15 cellular contexts compared by ENCODE assay signal in the genomic region with DNA sequence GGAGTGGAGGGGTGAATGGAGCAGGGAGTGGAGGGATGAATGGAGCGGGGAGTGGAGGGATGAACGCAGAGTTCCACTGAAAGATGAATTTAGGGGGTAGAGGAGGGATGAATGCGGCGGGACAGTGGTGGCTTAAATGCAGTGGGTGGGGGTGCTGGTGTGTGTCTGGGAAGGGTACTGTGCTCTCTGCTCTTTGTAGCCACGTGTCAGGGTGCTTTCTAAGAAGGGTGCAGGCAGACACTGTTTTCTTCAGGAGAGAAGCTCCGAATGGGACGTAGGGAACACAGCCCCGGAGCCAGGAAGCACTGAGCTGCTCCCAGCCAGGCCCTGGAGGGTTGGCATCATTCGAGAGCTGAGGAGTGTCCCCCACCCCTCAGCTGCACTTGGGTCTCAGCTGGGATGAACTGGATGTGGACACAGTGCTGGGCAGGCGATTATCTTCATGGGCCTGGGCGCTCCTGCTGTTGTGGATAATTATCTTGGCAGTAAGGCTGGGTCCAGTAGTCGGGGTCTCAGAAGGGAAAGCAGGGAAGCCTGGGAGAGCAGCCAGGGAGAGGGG. TPM values are rescaled to one million over a fixed set of nuclear protein-coding genes. Genes with fewer than 3 reads are reported as not detected.
DNase-seq lines count a peak whose midpoint lies in the region; ATAC-seq, FAIRE-seq and TF ChIP-seq lines count a peak whose summit lies in the region.
"Had no signal": no experiment of that assay in that cellular context is flagged by ENCODE, and none has a peak within 500 bp of the region (broad histone marks: within the 10 kb centered on the region; RNA-seq: fewer than 3 reads in every experiment).

No MANE protein-coding gene starts in this region.

- no peak overlapping the region for H3K4me3 ChIP-seq in K562
- H3K4me3 ChIP-seq: BLaER1 treated with 17β-estradiol and CSF1 and Interleukin-3, amounts not matched to agents 10 nM and 100 nM; HAP-1 had no signal

- POLR2A ChIA-PET in K562 (lab: Yijun Ruan, JAX), result interaction anchor here (0.6 to 1.2 kb wide), 2 partner anchors 11 to 41 kb away, joined by 3 read pairs; no protein-coding TSS in a partner anchor

- H3K27me3 ChIP-seq in K562 (ENCODE audit: control insufficient read depth in 2 of 2, insufficient read depth in 2 of 2, low read length in 2 of 2), result peaks cover 4 to 26% of the 10 kb centered on the region in 2 experiments; a peak in 3 of 5 replicates

- in situ Hi-C loops in GM13976 (cut with MboI; ENCODE audit: low sequenced_read_pairs, unreplicated experiment) (no loop called here), K562 (cut with MboI) (no loop called here)

- H3K4me1 ChIP-seq in K562 (replicated peaks in 1 of 2; ENCODE audit: control insufficient read depth in 2 of 2, insufficient read depth in 2 of 2, low read length in 2 of 2), result peaks cover 0 to 6% of the 10 kb centered on the region in 2 experiments; a peak in 2 of 5 replicates
- H3K4me1 ChIP-seq: BLaER1 treated with 17β-estradiol and CSF1 and Interleukin-3, amounts not matched to agents 10 nM and 100 nM; HAP-1 had no signal

- no peaks in the 10 kb centered on the region for H4K20me1 ChIP-seq in K562 (replicated peaks; ENCODE audit: control insufficient read depth, insufficient read depth, low read length)

- H3K9ac ChIP-seq in K562 (ENCODE audit: insufficient read depth in 1 of 2, low read depth in 2 of 2, low read length in 2 of 2), result no peak overlapping the region
- H3K9ac ChIP-seq: BLaER1 treated with 17β-estradiol and CSF1 and Interleukin-3, amounts not matched to agents 10 nM and 100 nM had no signal

- CTCF ChIA-PET in K562 (lab: Yijun Ruan, JAX; ENCODE audit: low intra/inter-chr PET ratio), result no interaction called here

- H3K27ac ChIP-seq in K562 (ENCODE audit: extremely low read depth, low read depth, low read length), result no peak overlapping the region
- H3K27ac ChIP-seq: BLaER1 treated with 17β-estradiol and CSF1 and Interleukin-3, amounts not matched to agents 10 nM and 100 nM had no signal

- TF ChIP-seq EP300 in K562 (IDR thresholded peaks at IDR 0.05; ENCODE audit: low read length), result no peak

- no peaks in the 10 kb centered on the region for H3K36me3 ChIP-seq in K562 (ENCODE audit: control insufficient read depth, insufficient read depth, low read length)
- H3K36me3 ChIP-seq: BLaER1 treated with 17β-estradiol and CSF1 and Interleukin-3, amounts not matched to agents 10 nM and 100 nM; HAP-1 had no signal

- TF ChIP-seq RAD21 in K562 (CRISPR knock-in tag; conservative IDR thresholded peaks at IDR 0.05 in 1 of 2, IDR thresholded peaks at IDR 0.05 in 1 of 2), result no peak

- no peak overlapping the region for H2AFZ ChIP-seq in K562 (ENCODE audit: low read depth, low read length)

- intact Hi-C loops in K562 (cut with micrococcal nuclease) (no loop called here), posterior vena cava (cut with DNase I) (no loop called here)

- TF ChIP-seq CTCF in GM13976 (IDR thresholded peaks at IDR 0.05; ENCODE audit: borderline replicate concordance, control extremely low read depth, extremely low read depth, insufficient read depth, missing control alignments) (no peak), K562 (IDR thresholded peaks at IDR 0.05 in 2 of 3, conservative IDR thresholded peaks at IDR 0.05 in 1 of 3; ENCODE audit: insufficient read depth in 2 of 3, low read depth in 1 of 3, low read length in 3 of 3) (no peak)

- WGBS in K562 (ENCODE audit: insufficient coverage, low coverage, missing lambda C conversion rate), result 8% methylated on average over 6 of the region's 12 CpGs

- no TSS peak for BruUV-seq in K562 (replicated peaks; lab: Mats Ljungman, UMichigan)

- no peaks in the 10 kb centered on the region for H3K9me1 ChIP-seq in K562 (ENCODE audit: control insufficient read depth, insufficient read depth, low read length)

- no peak for TF ChIP-seq POLR2A in K562 (conservative IDR thresholded peaks at IDR 0.05)

- DNase-seq in AG20443 (ENCODE audit: low spot score) (peak; percentile 6), GM13976 (ENCODE audit: low spot score) (peak; percentile 18), K562 (ENCODE audit: extremely low read depth in 1 of 4, low spot score in 3 of 4) (no peak), posterior vena cava (ENCODE audit: low spot score) (peak; percentile 66), iPS-NIHi7 (ENCODE audit: extremely low spot score) (no peak), KG1 (lab: John Stamatoyannopoulos, UW) (no peak)
- no peak for DNase-seq in activated CD4-positive, alpha-beta T cell treated with anti-CD3 and anti-CD28 coated beads, Interleukin-2, amount 50 U/mL, for 48 hours
- DNase-seq: NCI-H1417, NCI-H2081, NCI-H226, NCI-H526 treated with DMSO at 0.1 percent for 48 hours, SIG-M5 had no signal

- no peak for FAIRE-seq in K562 (lab: Jason Lieb, UNC)
- FAIRE-seq: RCC 7860 had no signal

- peak; percentile 27; the same call in 2 of the 3 replicates for ATAC-seq in K562

- H3K4me2 ChIP-seq in K562 (ENCODE audit: insufficient read depth, low read length), result no peak overlapping the region
- H3K4me2 ChIP-seq: BLaER1 treated with 17β-estradiol and CSF1 and Interleukin-3, amounts not matched to agents 10 nM and 100 nM had no signal

- no peaks in the 10 kb centered on the region for H3K9me3 ChIP-seq in K562 (replicated peaks; ENCODE audit: control insufficient read depth, insufficient read depth, low read depth, low read length)
- H3K9me3 ChIP-seq: HAP-1 had no signal

- no peaks in the 10 kb centered on the region for H3K79me2 ChIP-seq in K562 (ENCODE audit: control insufficient read depth, insufficient read depth, low read length)

TF ChIP-seq in K562, 482 proteins besides CTCF, POLR2A, EP300 and RAD21:
- no peak for TF ChIP-seq SMARCE1 (IDR thresholded peaks at IDR 0.05)
- no peak for TF ChIP-seq SMARCA4 (IDR thresholded peaks at IDR 0.05)
- no peak for TF ChIP-seq CREBBP (IDR thresholded peaks at IDR 0.05; ENCODE audit: low read depth, low read length)
- TF ChIP-seq MCM7 (IDR thresholded peaks at IDR 0.05), result no peak
- no peak for TF ChIP-seq ZNF224 (CRISPR knock-in tag; IDR thresholded peaks at IDR 0.05)
- no peak for TF ChIP-seq NR2F6 (CRISPR knock-in tag; IDR thresholded peaks at IDR 0.05)
- TF ChIP-seq ZNF586 (CRISPR knock-in tag; conservative IDR thresholded peaks at IDR 0.05), result no peak
- no peak for TF ChIP-seq CBX2 (IDR thresholded peaks at IDR 0.05; ENCODE audit: insufficient read depth, low read length, poor library complexity, severe bottlenecking)
- TF ChIP-seq HEY1 (CRISPR knock-in tag; IDR thresholded peaks at IDR 0.05; ENCODE audit: borderline replicate concordance), result no peak
- TF ChIP-seq CCAR2 (IDR thresholded peaks at IDR 0.05; ENCODE audit: low read depth, low read length), result no peak
- no peak for TF ChIP-seq CHD4 (IDR thresholded peaks at IDR 0.05; ENCODE audit: insufficient read depth, insufficient replicate concordance, low read depth, low read length, poor library complexity, severe bottlenecking)
- TF ChIP-seq HNRNPH1 (optimal IDR thresholded peaks at IDR 0.05; ENCODE audit: low read depth, low read length), result no peak

RNA-seq across cellular contexts. Expression of gene CEP170B, which starts 9.5 kb away (rescaled TPM):
- 12.4 and 32.4 TPM in 2 replicates for total RNA-seq in K562 (2011; cell fraction: chromatin; rRNA removed; ENCODE audit: low replicate concordance)
- 19.7 and 19.8 TPM in 2 replicates for total RNA-seq in K562 (2011; cell fraction: nucleolus; rRNA removed)
- total RNA-seq in K562 (2011; cell fraction: nucleoplasm; rRNA removed), result 9.8 and 13.9 TPM in 2 replicates
- total RNA-seq in K562 (2014; rRNA removed) (3.6 and 4.8 TPM in 2 replicates), K562 (2014; rRNA removed; fragmentation: Illumina TruSeq; extraction: Trizol) (0.99 and 1.2 TPM in 2 replicates), K562 (2015; rRNA removed; fragmentation: Illumina TruSeq; extraction: Trizol) (2.9 and 3.5 TPM in 2 replicates), K562 (2021) (7.5 and 10.2 TPM in 2 replicates), posterior vena cava (10 to 100 TPM; 26.8 to 47.0 TPM)
- polyA plus RNA-seq in K562 (2011; rRNA removed) (2.2 and 2.7 TPM in 2 replicates), K562 (2014; fragmentation: Illumina TruSeq; extraction: Trizol) (1.7 and 4.1 TPM in 2 replicates), K562 (2014; fragmentation: Nextera tagmentation; extraction: Ambion mirVana) (under 1 TPM; 0.01 to 0.03 TPM), K562 (2014; rRNA removed) (7.6 and 8.9 TPM in 2 replicates)
- polyA plus RNA-seq in K562 (2011; cell fraction: cytosol; rRNA removed), result 2.4 and 6.4 TPM in 2 replicates
- 10.4 and 24.0 TPM in 2 replicates for polyA plus RNA-seq in K562 (2011; cell fraction: nucleus; rRNA removed)
- polyA plus RNA-seq in K562 (2012), result 5.5 and 6.7 TPM in 2 replicates
- polyA minus RNA-seq in K562 (2011; rRNA and poly(A)+ RNA removed), result 0.72 and 1.6 TPM in 2 replicates
- 1.9 and 2.7 TPM in 2 replicates for polyA minus RNA-seq in K562 (2011; cell fraction: cytosol; rRNA and poly(A)+ RNA removed)
- polyA minus RNA-seq in K562 (2011; cell fraction: nucleus; rRNA and poly(A)+ RNA removed), result 3.1 and 3.4 TPM in 2 replicates

RNA-seq across cellular contexts. Expression of gene ZBTB42, which starts 54.7 kb away (rescaled TPM):
- total RNA-seq in K562 (2011; cell fraction: chromatin; rRNA removed; ENCODE audit: low replicate concordance), result 3.2 and 14.3 TPM in 2 replicates
- total RNA-seq in K562 (2011; cell fraction: nucleolus; rRNA removed), result 17.5 and 19.2 TPM in 2 replicates
- total RNA-seq in K562 (2011; cell fraction: nucleoplasm; rRNA removed), result 7.6 and 8.4 TPM in 2 replicates
- total RNA-seq in K562 (2014; rRNA removed), result 5.5 and 7.2 TPM in 2 replicates
- total RNA-seq in K562 (2014; rRNA removed; fragmentation: Illumina TruSeq; extraction: Trizol), result 1.4 and 1.5 TPM in 2 replicates
- 5.1 TPM in 2 replicates for total RNA-seq in K562 (2015; rRNA removed; fragmentation: Illumina TruSeq; extraction: Trizol)
- 7.4 and 8.5 TPM in 2 replicates for total RNA-seq in K562 (2021)
- polyA plus RNA-seq in K562 (2011; rRNA removed), result 2.2 and 2.4 TPM in 2 replicates
- 3.5 and 9.0 TPM in 2 replicates for polyA plus RNA-seq in K562 (2011; cell fraction: cytosol; rRNA removed)
- 3.6 and 6.6 TPM in 2 replicates for polyA plus RNA-seq in K562 (2011; cell fraction: nucleus; rRNA removed)
- 4.5 and 5.8 TPM in 2 replicates for polyA plus RNA-seq in K562 (2012)
- polyA plus RNA-seq in K562 (2014; fragmentation: Illumina TruSeq; extraction: Trizol), result 2.4 and 4.5 TPM in 2 replicates
- polyA plus RNA-seq in K562 (2014; fragmentation: Nextera tagmentation; extraction: Ambion mirVana), result under 1 TPM; 0.03 to 0.08 TPM
- 2.9 and 3.7 TPM in 2 replicates for polyA plus RNA-seq in K562 (2014; rRNA removed)
- polyA minus RNA-seq in K562 (2011; rRNA and poly(A)+ RNA removed), result 2.9 and 4.9 TPM in 2 replicates
- polyA minus RNA-seq in K562 (2011; cell fraction: cytosol; rRNA and poly(A)+ RNA removed), result 6.0 and 8.7 TPM in 2 replicates
- 12.0 and 13.1 TPM in 2 replicates for polyA minus RNA-seq in K562 (2011; cell fraction: nucleus; rRNA and poly(A)+ RNA removed)
- 1 to 10 TPM; 3.3 to 3.8 TPM for total RNA-seq in posterior vena cava

Comparison
In these comparisons a context has a peak if more than half of its experiments do, and no peak if none do; other contexts are left out.
1. DNase-seq: peak in AG20443 (single experiment), GM13976 (single experiment) and posterior vena cava (single experiment); none in K562 (0 of 4), iPS-NIHi7 (single experiment), activated CD4-positive, alpha-beta T cell treated with anti-CD3 and anti-CD28 coated beads, Interleukin-2, amount 50 U/mL, for 48 hours (0 of 2) and KG1 (single experiment).